Comparison of ENCODE assay signal across 26 cellular contexts in the genomic region with DNA sequence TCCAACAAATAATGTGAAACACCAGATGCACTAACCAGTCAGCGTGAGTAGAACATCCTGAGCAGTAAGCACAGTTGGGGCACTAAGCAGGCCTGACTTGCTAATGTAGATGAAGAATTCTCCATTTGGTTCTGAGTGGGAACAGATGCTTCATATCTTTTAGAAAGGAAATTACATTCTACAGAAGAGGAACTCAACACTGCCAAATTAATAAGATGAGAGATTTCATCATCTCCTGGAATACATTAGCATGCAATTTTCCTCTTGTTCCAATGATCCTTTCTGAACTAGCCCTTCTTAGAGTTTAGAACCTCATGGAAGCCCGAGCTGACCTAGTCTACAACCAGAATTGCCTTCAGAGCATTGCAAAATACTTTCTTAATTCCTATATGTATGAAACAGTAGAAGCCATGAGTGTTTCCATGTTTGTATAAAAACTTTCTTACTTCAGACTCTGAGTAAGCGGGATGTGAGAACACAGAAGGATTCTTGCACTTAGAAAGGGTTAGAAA. TPM values are rescaled to one million over a fixed set of nuclear protein-coding genes. Genes with fewer than 3 reads are reported as not detected.
DNase-seq lines count a peak whose midpoint lies in the region; ATAC-seq and TF ChIP-seq lines count a peak whose summit lies in the region.
"Had no signal": no experiment of that assay in that cellular context is flagged by ENCODE, and none has a peak within 500 bp of the region (broad histone marks: within the 10 kb centered on the region; RNA-seq: fewer than 3 reads in every experiment).

No MANE protein-coding gene starts in this region.

- CTCF ChIA-PET in MCF 10A (lab: Yijun Ruan, JAX): interaction anchor here (0.6 to 2.7 kb wide), 3 partner anchors 28 to 143 kb away, joined by 3 to 29 read pairs (median 9); no protein-coding TSS in a partner anchor
- CTCF ChIA-PET in mammary epithelial cell (lab: Charles Lee; ENCODE audit: low non-redundant PET): no interaction called here

- no peaks in the 10 kb centered on the region for H3K27me3 Mint-ChIP-seq in MCF 10A (ENCODE audit: insufficient read depth, unreplicated experiment)
- H3K27me3 Mint-ChIP-seq: activated B cell treated with CpG ODN at 0.5 μM for 24 hours; activated CD4-positive, alpha-beta memory T cell treated with anti-CD3 and anti-CD28 coated beads for 36 hours had no signal

- TF ChIP-seq CTCF in MCF 10A (IDR thresholded peaks at IDR 0.05; ENCODE audit: unreplicated experiment) (no peak), mammary epithelial cell (conservative IDR thresholded peaks at IDR 0.05 in 1 of 2, IDR thresholded peaks at IDR 0.05 in 1 of 2; ENCODE audit: extremely low read depth in 1 of 2, insufficient read depth in 1 of 2, low read depth in 1 of 2, low read length in 2 of 2) (no peak)

- H3K4me1 Mint-ChIP-seq in MCF 10A (ENCODE audit: insufficient read depth, unreplicated experiment): peaks cover 18% of the 10 kb centered on the region
- H3K4me1 Mint-ChIP-seq: activated B cell treated with CpG ODN at 0.5 μM for 24 hours had no signal

- no peak overlapping the region for H3K27ac ChIP-seq in mammary epithelial cell (ENCODE audit: insufficient read depth, low read depth, low read length)
- H3K27ac ChIP-seq: C4-2B, cardiac muscle cell, epithelial cell of prostate, KMS-11, lower lobe of right lung had no signal

- no peak overlapping the region for H3K4me3 Mint-ChIP-seq in MCF 10A (ENCODE audit: unreplicated experiment)
- H3K4me3 Mint-ChIP-seq: activated B cell treated with CpG ODN at 0.5 μM for 24 hours; activated CD4-positive, alpha-beta memory T cell treated with anti-CD3 and anti-CD28 coated beads for 36 hours; T-helper 2 cell treated with Interferon-gamma antibody and Interleukin-4, amounts not matched to agents 5 μg/mL and 100 μg/mL, for 36 hours had no signal

- no peaks in the 10 kb centered on the region for H3K36me3 ChIP-seq in mammary epithelial cell (ENCODE audit: insufficient read depth, low read length)
- H3K36me3 ChIP-seq: cardiac muscle cell, lower lobe of right lung had no signal

- POLR2A ChIA-PET in MCF 10A (lab: Yijun Ruan, JAX): interaction anchor here (0.7 to 1.0 kb wide), 3 partner anchors 66 to 268 kb away, joined by 3 read pairs; no protein-coding TSS in a partner anchor

- H3K4me3 ChIP-seq in mammary epithelial cell (replicated peaks in 1 of 3; ENCODE audit: insufficient read depth in 1 of 3, low read depth in 2 of 3, low read length in 3 of 3): no peak overlapping the region
- H3K4me3 ChIP-seq in skeletal muscle cell (ENCODE audit: low read depth, low read length): no peak overlapping the region
- H3K4me3 ChIP-seq: cardiac muscle cell, lower lobe of right lung, SJSA1 had no signal

- dilution Hi-C loops in mammary epithelial cell (cut with HindIII; ENCODE audit: low sequenced_read_pairs): no loop called here

- H3K4me1 ChIP-seq in mammary epithelial cell (ENCODE audit: insufficient read depth, low read length): peaks cover under 1% of the 10 kb centered on the region

- intact Hi-C loops in MCF 10A (cut with micrococcal nuclease): no loop called here
- intact Hi-C loops in mammary epithelial cell (cut with micrococcal nuclease): no loop called here

- no peaks in the 10 kb centered on the region for H3K79me2 ChIP-seq in mammary epithelial cell (ENCODE audit: insufficient read depth, low read length)

- H3K4me2 ChIP-seq in mammary epithelial cell (ENCODE audit: insufficient read depth, low read depth, low read length): no peak overlapping the region
- H3K4me2 ChIP-seq: KMS-11 had no signal

- H3K9ac ChIP-seq in mammary epithelial cell (ENCODE audit: insufficient read depth, low read length): no peak overlapping the region
- H3K9ac ChIP-seq: KMS-11 had no signal

- no peaks in the 10 kb centered on the region for H3K9me3 ChIP-seq in mammary epithelial cell (replicated peaks; ENCODE audit: insufficient read depth, low read length)
- H3K9me3 ChIP-seq: lower lobe of right lung, SJSA1 had no signal

- no peaks in the 10 kb centered on the region for H3K36me3 Mint-ChIP-seq in MCF 10A (ENCODE audit: insufficient read depth, unreplicated experiment)
- H3K36me3 Mint-ChIP-seq: activated CD4-positive, alpha-beta memory T cell treated with anti-CD3 and anti-CD28 coated beads for 36 hours had no signal

- 91% methylated on average over 3 of the region's 3 CpGs for WGBS in mammary epithelial cell (ENCODE audit: low coverage, missing lambda C conversion rate)

- BruUV-seq in MCF 10A (replicated peaks; lab: Mats Ljungman, UMichigan) (no TSS peak), mammary epithelial cell (replicated peaks; lab: Mats Ljungman, UMichigan) (no TSS peak)

- in situ Hi-C loops in mammary epithelial cell (cut with MboI; ENCODE audit: low sequenced_read_pairs in 2 of 2): loop anchor here in 1 of 2 donors (10.0 kb wide), 1 partner anchor 140 kb away; no protein-coding TSS in a partner anchor

- H3K9me3 Mint-ChIP-seq in MCF 10A (ENCODE audit: unreplicated experiment): no peaks in the 10 kb centered on the region
- H3K9me3 Mint-ChIP-seq: activated B cell treated with CpG ODN at 0.5 μM for 24 hours; activated CD4-positive, alpha-beta memory T cell treated with anti-CD3 and anti-CD28 coated beads for 36 hours; T-helper 2 cell treated with Interferon-gamma antibody and Interleukin-4, amounts not matched to agents 5 μg/mL and 100 μg/mL, for 36 hours had no signal

- no peaks in the 10 kb centered on the region for H3K27me3 ChIP-seq in mammary epithelial cell (ENCODE audit: insufficient read depth, low read length)
- H3K27me3 ChIP-seq: cardiac muscle cell, SJSA1 had no signal

- peak overlapping the region; percentile 97 for H3K27ac Mint-ChIP-seq in MCF 10A (ENCODE audit: low read depth, unreplicated experiment)
- H3K27ac Mint-ChIP-seq: activated B cell treated with CpG ODN at 0.5 μM for 24 hours; activated CD4-positive, alpha-beta memory T cell treated with anti-CD3 and anti-CD28 coated beads for 36 hours; T-helper 2 cell treated with Interferon-gamma antibody and Interleukin-4, amounts not matched to agents 5 μg/mL and 100 μg/mL, for 36 hours had no signal

- DNase-seq in MCF 10A (ENCODE audit: unreplicated experiment) (no peak), mammary epithelial cell (no peak), RPMI7951 (ENCODE audit: low read depth) (peak; percentile 45), fibroblast of peridontal ligament (ENCODE audit: extremely low read depth) (peak; percentile 84), skeletal muscle cell (ENCODE audit: low read depth) (peak; percentile 52), NCI-H146 (lab: John Stamatoyannopoulos, UW) (no peak)
- DNase-seq: 8988T; activated B cell treated with CpG ODN at 0.5 μM for 24 hours; activated CD4-positive, alpha-beta memory T cell treated with anti-CD3 and anti-CD28 coated beads for 36 hours; activated effector memory CD4-positive, alpha-beta T cell treated with anti-CD3 and anti-CD28 coated beads, Interleukin-2, amount 50 U/mL, for 16 hours; GDM1; lower lobe of right lung; MV-4-11; NCI-H187 treated with DMSO at 0.1 percent for 48 hours; NCI-H226; nucleus accumbens; substantia nigra had no signal

- no peaks in the 10 kb centered on the region for H4K20me1 ChIP-seq in mammary epithelial cell (ENCODE audit: insufficient read depth, low read length)

- H2AFZ ChIP-seq in mammary epithelial cell (ENCODE audit: low read depth, low read length): no peak overlapping the region

- no peak for ATAC-seq in HG03135 (IDR thresholded peaks at IDR 0.05; ENCODE audit: unreplicated experiment)
- no peak for ATAC-seq in HG02840 (IDR thresholded peaks at IDR 0.05; ENCODE audit: low FRiP score, unreplicated experiment)
- ATAC-seq: lower lobe of right lung had no signal

RNA-seq across cellular contexts. Expression of a gene that starts 34.8 kb away (rescaled TPM):
- total RNA-seq in MCF 10A (2022) (7.4 and 9.3 TPM in 2 replicates), mammary epithelial cell (10 to 100 TPM in 1 of 2 donors, 1 to 10 TPM in 1; 9.6 to 51.7 TPM)
- polyA plus RNA-seq in mammary epithelial cell: 13.3 TPM
- polyA minus RNA-seq in mammary epithelial cell: 25.6 TPM
- 175 and 204 TPM in 2 replicates for total RNA-seq in RPMI7951 (2014; rRNA removed; shearing (Covaris generic))
- total RNA-seq: HT-29 had no signal

Comparison
In these comparisons a context has a peak if more than half of its experiments do, and no peak if none do; other contexts are left out.
1. DNase-seq: peak in RPMI7951 (single experiment), fibroblast of peridontal ligament (single experiment) and skeletal muscle cell (single experiment); none in MCF 10A (single experiment), mammary epithelial cell (single experiment) and NCI-H146 (single experiment).